Comparison of ENCODE assay signal across 8 cellular contexts in genomic region chr4:85067342-85067741, GRCh38.
"Had no signal": no experiment of that assay in that cellular context is flagged by ENCODE, and none has a peak within 500 bp of the region (broad histone marks: within the 10 kb centered on the region; RNA-seq: fewer than 3 reads in every experiment).

No MANE protein-coding gene starts in this region.

- DNase-seq: GM23248, GOT3, H7, HFFc6, KBM-7 had no signal

- ATAC-seq: HCT116 had no signal

- FAIRE-seq: HTR-8/SVneo had no signal

- H3K4me3 ChIP-seq: GM23248, HAP-1 had no signal

- H3K36me3 ChIP-seq: HAP-1 had no signal
